ENCODE assay signal across 19 cellular contexts in genomic region chr10:22539579-22540160, GRCh38.
"Had no signal": no experiment of that assay in that cellular context is flagged by ENCODE, and none has a peak within 500 bp of the region (broad histone marks: within the 10 kb centered on the region; RNA-seq: fewer than 3 reads in every experiment).

No MANE protein-coding gene starts in this region.

- DNase-seq: activated CD4-positive, alpha-beta T cell treated with anti-CD3 and anti-CD28 coated beads, Interleukin-2, amount 10 ng/mL, durations not matched to agents 7 days and 5 days; activated naive CD4-positive, alpha-beta T cell treated with Interleukin-2 at 50 U/mL for 16 hours; activated T-cell treated with anti-CD3 and anti-CD28 coated beads, Interleukin-2, amount 50 U/mL, for 48 hours; brain microvascular endothelial cell; dorsolateral prefrontal cortex; esophagus squamous epithelium; foreskin fibroblast; head of caudate nucleus; left colon; midbrain; occipital lobe; right lobe of liver; spleen; stimulated activated CD4-positive, alpha-beta T cell treated with anti-CD3 and anti-CD28 coated beads, Interleukin-2, amount 100 ng/mL, for 24 hours; stimulated activated naive CD4-positive, alpha-beta T cell treated with Interleukin-2 at 50 U/mL for 16 hours; trophoblast cell had no signal

- H3K27ac Mint-ChIP-seq: activated CD4-positive, alpha-beta T cell treated with anti-CD3 and anti-CD28 coated beads, Interleukin-2, amount 10 ng/mL, durations not matched to agents 7 days and 5 days; WTC11 had no signal

- ATAC-seq: left colon, right lobe of liver, WTC11 had no signal

- H3K27me3 Mint-ChIP-seq: activated CD4-positive, alpha-beta T cell treated with anti-CD3 and anti-CD28 coated beads, Interleukin-2, amount 10 ng/mL, durations not matched to agents 7 days and 5 days had no signal

- H3K27ac ChIP-seq: brain microvascular endothelial cell, esophagus squamous epithelium, prostate gland, right lobe of liver, spleen had no signal

- H3K4me3 ChIP-seq: dorsolateral prefrontal cortex, esophagus squamous epithelium, lung, prostate gland, right lobe of liver, spleen had no signal

- H3K4me1 ChIP-seq: esophagus squamous epithelium, prostate gland, right lobe of liver had no signal

- H3K4me3 Mint-ChIP-seq: activated CD4-positive, alpha-beta T cell treated with anti-CD3 and anti-CD28 coated beads, Interleukin-2, amount 10 ng/mL, durations not matched to agents 7 days and 5 days; WTC11 had no signal

- H3K36me3 ChIP-seq: brain microvascular endothelial cell, prostate gland had no signal

- H3K9me3 Mint-ChIP-seq: activated CD4-positive, alpha-beta T cell treated with anti-CD3 and anti-CD28 coated beads, Interleukin-2, amount 10 ng/mL, durations not matched to agents 7 days and 5 days; WTC11 had no signal

- H3K27me3 ChIP-seq: brain microvascular endothelial cell, dorsolateral prefrontal cortex, esophagus squamous epithelium, right lobe of liver, spleen had no signal

- H3K9me3 ChIP-seq: esophagus squamous epithelium, prostate gland, right lobe of liver, spleen had no signal
